1 cellular context compared by ENCODE assay signal in genomic region chr2:64762301-64762997, GRCh38.
TF ChIP-seq lines count a peak whose summit lies in the region.

No MANE protein-coding gene starts in this region.

TF ChIP-seq in K562, 482 proteins besides CTCF, POLR2A, EP300 and RAD21 (continued from another document):
- TF ChIP-seq JUND (IDR thresholded peaks at IDR 0.05; ENCODE audit: borderline replicate concordance, low read depth, low read length) = no peak
- TF ChIP-seq JUND (tag; IDR thresholded peaks at IDR 0.05; ENCODE audit: borderline replicate concordance, low read depth, low read length) = 0 out of 3 replicates have a peak, but pooled peaks have one; percentile 21
- TF ChIP-seq ZNF274 (IDR thresholded peaks at IDR 0.05; ENCODE audit: borderline replicate concordance, low read depth, low read length) = no peak
- 0 out of 2 replicates have a peak, but pooled peaks have one; percentile 25 for TF ChIP-seq RREB1 (CRISPR knock-in tag; IDR thresholded peaks at IDR 0.05)
- TF ChIP-seq ZNF639 (CRISPR knock-in tag; conservative IDR thresholded peaks at IDR 0.05 in 1 of 2, IDR thresholded peaks at IDR 0.05 in 1 of 2) = peak in 1 of 2 experiments; percentile 40; a peak in 1 of 4 replicates
- TF ChIP-seq SRSF1 (IDR thresholded peaks at IDR 0.05; ENCODE audit: low read depth, low read length) = no peak
- TF ChIP-seq PKNOX1 (IDR thresholded peaks at IDR 0.05) = 0 out of 2 replicates have a peak, but pooled peaks have one; percentile 21
- no peak for TF ChIP-seq ATF6 (CRISPR knock-in tag; IDR thresholded peaks at IDR 0.05)
- TF ChIP-seq USF2 (CRISPR knock-in tag; IDR thresholded peaks at IDR 0.05) = no peak
